26 cellular contexts compared by ENCODE assay signal in the genomic region with DNA sequence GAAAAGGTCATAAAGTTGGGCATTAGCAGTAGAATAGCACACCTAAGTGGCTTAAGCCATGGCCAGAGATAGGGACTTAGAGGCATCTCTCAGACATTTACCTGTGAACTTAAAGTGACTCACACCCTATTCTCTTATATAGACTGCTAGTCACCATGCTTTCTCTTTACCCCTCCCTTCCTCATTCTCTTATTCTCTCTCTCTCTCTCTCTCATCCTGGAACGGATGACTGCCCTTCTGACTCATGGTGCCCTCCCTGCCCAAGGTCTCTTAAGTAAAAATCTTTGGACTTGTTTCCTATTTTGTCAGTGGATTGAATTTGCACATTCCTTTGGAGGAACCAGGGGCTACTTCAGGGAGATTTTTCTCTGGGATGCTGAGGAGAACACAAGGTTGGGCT. TPM values are rescaled to one million over a fixed set of nuclear protein-coding genes. Genes with fewer than 3 reads are reported as not detected.
"Had no signal": no experiment of that assay in that cellular context is flagged by ENCODE, and none has a peak within 500 bp of the region (broad histone marks: within the 10 kb centered on the region; RNA-seq: fewer than 3 reads in every experiment).

No MANE protein-coding gene starts in this region.

- H3K27me3 ChIP-seq: MG63, Peyer's patch, SJSA1 had no signal

- H3K4me2 ChIP-seq: PC-9 had no signal

- H3K9me3 ChIP-seq: MG63, Peyer's patch had no signal

- DNase-seq: IMR-90, Karpas-422, KG1, MG63, NCI-H1092, NCI-H1105 treated with DMSO at 0.1 percent for 48 hours, NCI-H1417 treated with DMSO at 0.1 percent for 48 hours, NCI-H146, NCI-H187, NCI-H2029, NCI-H2081 treated with DMSO at 0.1 percent for 48 hours, NCI-H2171, NCI-H226, NCI-H446, NCI-H510A, NCI-H524 treated with DMSO at 0.1 percent for 48 hours, NCI-H69, NCI-H774, PC-9, Peyer's patch, Right ventricle myocardium superior, SIG-M5 had no signal

- H3K4me1 ChIP-seq: Peyer's patch, SJSA1 had no signal

- H3K36me3 ChIP-seq: MG63, Peyer's patch, SJSA1 had no signal

- H2AFZ ChIP-seq: PC-9 had no signal

- H3K27ac ChIP-seq: PC-9, Peyer's patch, SJSA1, SK-N-MC had no signal

- H3K4me3 ChIP-seq: MG63, PC-9, Peyer's patch, SJSA1, SK-N-MC had no signal

RNA-seq across cellular contexts. Expression of a gene that starts 58.8 kb away (rescaled TPM):
- total RNA-seq: HT-29, IMR-90, PC-9, Peyer's patch, Right ventricle myocardium superior, RPMI7951, SJSA1 had no signal
